ENCODE assay signal across 19 cellular contexts in the genomic region with DNA sequence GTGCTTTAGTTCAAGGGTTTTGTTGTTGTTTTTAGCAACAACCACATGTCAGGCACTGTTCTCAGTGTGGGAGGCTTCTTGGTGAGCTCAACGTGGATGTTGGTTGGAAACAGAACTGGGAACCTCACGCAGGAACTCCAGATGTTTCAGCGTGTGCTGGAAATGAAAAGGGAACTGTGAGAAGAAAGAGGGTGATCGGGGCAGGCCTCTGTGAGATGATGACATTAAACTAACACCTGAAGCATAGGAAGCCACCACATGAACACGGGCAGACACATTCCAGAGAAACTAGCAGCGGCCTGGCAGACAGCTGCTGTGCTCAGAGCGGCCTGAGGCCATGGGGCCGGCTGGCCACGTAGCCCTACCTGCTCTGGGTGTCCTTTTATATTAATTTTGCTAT.
DNase-seq lines count a peak whose midpoint lies in the region; ATAC-seq and TF ChIP-seq lines count a peak whose summit lies in the region.
"Had no signal": no experiment of that assay in that cellular context is flagged by ENCODE, and none has a peak within 500 bp of the region (broad histone marks: within the 10 kb centered on the region; RNA-seq: fewer than 3 reads in every experiment).

No MANE protein-coding gene starts in this region.

- no peak overlapping the region for H3K4me3 Mint-ChIP-seq in activated naive CD8-positive, alpha-beta T cell
- H3K4me3 Mint-ChIP-seq in activated naive CD8-positive, alpha-beta T cell treated with anti-CD3 and anti-CD28 coated beads, Interleukin-2, amount 50 U/mL, for 24 hours: no peak overlapping the region
- H3K4me3 Mint-ChIP-seq: brain had no signal

- no peak for TF ChIP-seq POLR2A in spleen (IDR thresholded peaks at IDR 0.05)

- WGBS in spleen, 5 donors: 69 to 75% (median 73%) methylated on average over 9 of the region's 9 CpGs
- WGBS in aorta, 2 donors: 85 to 89% methylated on average over 9 of the region's 9 CpGs
- 75 to 82% (median 80%) methylated on average over 9 of the region's 9 CpGs for WGBS in psoas muscle, 3 donors

- H3K27ac ChIP-seq in spleen: peak overlapping the region in 2 of 8 donors; percentile 9 to 34
- H3K27ac ChIP-seq in aorta (ENCODE audit: low read depth in 1 of 2, low read length in 2 of 2): no peak overlapping the region
- H3K27ac ChIP-seq in psoas muscle: no peak overlapping the region
- H3K27ac ChIP-seq: parathyroid adenoma, uterus had no signal

- H3K36me3 Mint-ChIP-seq in activated naive CD8-positive, alpha-beta T cell: peaks cover 12% of the 10 kb centered on the region
- peaks cover 19% of the 10 kb centered on the region for H3K36me3 Mint-ChIP-seq in activated naive CD8-positive, alpha-beta T cell treated with anti-CD3 and anti-CD28 coated beads, Interleukin-2, amount 50 U/mL, for 24 hours (ENCODE audit: low read depth)

- H3K9me3 ChIP-seq in spleen: no peaks in the 10 kb centered on the region
- no peaks in the 10 kb centered on the region for H3K9me3 ChIP-seq in aorta (ENCODE audit: control insufficient read depth, low read length)
- H3K9me3 ChIP-seq in psoas muscle: no peaks in the 10 kb centered on the region
- H3K9me3 ChIP-seq: Caco-2, uterus had no signal

- H3K4me1 Mint-ChIP-seq in activated naive CD8-positive, alpha-beta T cell (ENCODE audit: low read depth): peaks cover 12% of the 10 kb centered on the region
- H3K4me1 Mint-ChIP-seq in activated naive CD8-positive, alpha-beta T cell treated with anti-CD3 and anti-CD28 coated beads, Interleukin-2, amount 50 U/mL, for 24 hours: peaks cover 12% of the 10 kb centered on the region
- H3K4me1 Mint-ChIP-seq: brain had no signal

- H3K27me3 ChIP-seq in spleen (replicated peaks in 1 of 7) (no peaks in the 10 kb centered on the region), aorta (ENCODE audit: control insufficient read depth in 1 of 2, insufficient read depth in 2 of 2, low read length in 1 of 2) (no peaks in the 10 kb centered on the region), psoas muscle (ENCODE audit: insufficient read depth in 3 of 3, low read length in 2 of 3) (no peaks in the 10 kb centered on the region)
- H3K27me3 ChIP-seq: uterus had no signal

- no peak for TF ChIP-seq CTCF in spleen (IDR thresholded peaks at IDR 0.05 in 8 of 11, conservative IDR thresholded peaks at IDR 0.05 in 3 of 11)
- TF ChIP-seq CTCF in psoas muscle (IDR thresholded peaks at IDR 0.05): no peak

- no peak for ATAC-seq in activated naive CD8-positive, alpha-beta T cell treated with anti-CD3 and anti-CD28 coated beads, Interleukin-2, amount 50 U/mL, for 24 hours
- ATAC-seq in HG02678 (IDR thresholded peaks at IDR 0.05; ENCODE audit: unreplicated experiment): peak; percentile 55
- ATAC-seq in aorta (ENCODE audit: low FRiP score): no peak
- ATAC-seq in psoas muscle: no peak
- ATAC-seq: left ventricle myocardium superior had no signal

- no peaks in the 10 kb centered on the region for H3K9me3 Mint-ChIP-seq in activated naive CD8-positive, alpha-beta T cell (ENCODE audit: low read depth)
- H3K9me3 Mint-ChIP-seq in activated naive CD8-positive, alpha-beta T cell treated with anti-CD3 and anti-CD28 coated beads, Interleukin-2, amount 50 U/mL, for 24 hours: no peaks in the 10 kb centered on the region
- H3K9me3 Mint-ChIP-seq: brain had no signal

- intact Hi-C loops in spleen (cut with DNase I; ENCODE audit: low total_unique reads) (no loop called here), aorta (cut with DNase I) (no loop called here), psoas muscle (cut with DNase I) (no loop called here)

- H3K4me3 ChIP-seq in spleen (no peak overlapping the region), aorta (ENCODE audit: low read length in 2 of 2) (no peak overlapping the region), psoas muscle (no peak overlapping the region)
- H3K4me3 ChIP-seq: uterus had no signal

- peaks cover 0 to 100% (median 70%) of the 10 kb centered on the region in 6 donors for H3K36me3 ChIP-seq in spleen
- H3K36me3 ChIP-seq in aorta (ENCODE audit: control insufficient read depth in 1 of 2, insufficient read depth in 2 of 2, low read length in 1 of 2): peaks cover 0 to 13% of the 10 kb centered on the region in 2 donors
- H3K36me3 ChIP-seq in psoas muscle (ENCODE audit: insufficient read depth in 1 of 2, low read depth in 1 of 2): peaks cover 5 to 85% of the 10 kb centered on the region in 2 donors
- H3K36me3 ChIP-seq: uterus had no signal

- H3K4me1 ChIP-seq in spleen (peaks cover 0 to 1% (median 0%) of the 10 kb centered on the region in 6 donors), aorta (ENCODE audit: control insufficient read depth in 1 of 2, insufficient read depth in 2 of 2, low read length in 2 of 2) (no peaks in the 10 kb centered on the region), psoas muscle (no peaks in the 10 kb centered on the region)
- H3K4me1 ChIP-seq: Caco-2, parathyroid adenoma, uterus had no signal

- H3K27me3 Mint-ChIP-seq in activated naive CD8-positive, alpha-beta T cell: no peaks in the 10 kb centered on the region
- no peaks in the 10 kb centered on the region for H3K27me3 Mint-ChIP-seq in activated naive CD8-positive, alpha-beta T cell treated with anti-CD3 and anti-CD28 coated beads, Interleukin-2, amount 50 U/mL, for 24 hours
- H3K27me3 Mint-ChIP-seq: brain had no signal

- no peak for DNase-seq in activated naive CD8-positive, alpha-beta T cell treated with anti-CD3 and anti-CD28 coated beads, Interleukin-2, amount 50 U/mL, for 24 hours
- peak; percentile 17 for DNase-seq in amniotic epithelial cell (ENCODE audit: low read depth)
- DNase-seq in spleen: peak; percentile 32
- DNase-seq in aorta: no peak
- DNase-seq in iPS-NIHi11 (ENCODE audit: low spot score): no peak
- no peak for DNase-seq in psoas muscle
- DNase-seq: activated gamma-delta T cell; Caco-2; KG1; left ventricle myocardium superior; NCI-H1417 treated with DMSO at 0.1 percent for 48 hours; NCI-H226; Right ventricle myocardium superior; stimulated activated CD4-positive, alpha-beta T cell treated with anti-CD3 and anti-CD28 coated beads, Interleukin-12 subunit alpha, Interleukin-12 subunit beta, amount 100 ng/mL, for 4 hours; uterus had no signal

- H3K27ac Mint-ChIP-seq in activated naive CD8-positive, alpha-beta T cell: peak overlapping the region; percentile 70
- no peak overlapping the region for H3K27ac Mint-ChIP-seq in activated naive CD8-positive, alpha-beta T cell treated with anti-CD3 and anti-CD28 coated beads, Interleukin-2, amount 50 U/mL, for 24 hours

Comparison
In these comparisons a context has a peak if more than half of its experiments do, and no peak if none do; other contexts are left out.
1. DNase-seq: peak in amniotic epithelial cell (single experiment) and spleen (single experiment); none in activated naive CD8-positive, alpha-beta T cell treated with anti-CD3 and anti-CD28 coated beads, Interleukin-2, amount 50 U/mL, for 24 hours (single experiment), aorta (0 of 2), iPS-NIHi11 (single experiment) and psoas muscle (0 of 2).